8 cellular contexts compared by ENCODE assay signal in genomic region chr2:27489498-27490397, GRCh38. TPM values are rescaled to one million over a fixed set of nuclear protein-coding genes. Genes with fewer than 3 reads are reported as not detected.
DNase-seq lines count a peak whose midpoint lies in the region; ATAC-seq and TF ChIP-seq lines count a peak whose summit lies in the region.

TSS of gene IFT172 (minus strand) at chr2:27489743. CDS start at chr2:27489653, 90 bp downstream.

- H3K27me3 ChIP-seq in SK-N-SH (ENCODE audit: insufficient read depth) = no peaks in the 10 kb centered on the region

- H3K9me3 ChIP-seq in SK-N-SH = no peaks in the 10 kb centered on the region

- peak; percentile 97 for DNase-seq in NCI-H1092 (lab: John Stamatoyannopoulos, UW)
- peak; percentile 99 for DNase-seq in SK-N-SH
- DNase-seq in globus pallidus (ENCODE audit: low spot score) = peak; percentile 98
- peak; percentile 96 for DNase-seq in non-pigmented ciliary epithelial cell (ENCODE audit: low read depth)
- peak; percentile 42 to 100 (median 97) for DNase-seq in substantia nigra (lab: John Stamatoyannopoulos, UW)

- 9% methylated on average over 43 of the region's 43 CpGs for WGBS in SK-N-SH (ENCODE audit: low lambda C conversion rate)

- no peak for TF ChIP-seq CTCF in SK-N-SH (IDR thresholded peaks at IDR 0.05)

- H3K9me3 Mint-ChIP-seq in activated naive CD4-positive, alpha-beta T cell treated with anti-CD3 and anti-CD28 coated beads, Interleukin-2, amount 50 U/mL, for 24 hours = no peaks in the 10 kb centered on the region

- peak within 1 kb of the TSS; percentile 46 to 81; a peak in 3 of 4 replicates for H3K27ac ChIP-seq in SK-N-SH (ENCODE audit: low read depth in 2 of 2, low read length in 1 of 2)
- H3K27ac ChIP-seq in substantia nigra (ENCODE audit: low read depth, low read length, poor library complexity, severe bottlenecking) = peak within 1 kb of the TSS; percentile 81

- H3K4me3 ChIP-seq in GM08714 (ENCODE audit: low read length) (peak within 1 kb of the TSS; percentile 81), SK-N-SH (ENCODE audit: low read depth in 2 of 2, low read length in 1 of 2) (peak within 1 kb of the TSS; percentile 72 to 86)

- peak; percentile 90 for ATAC-seq in HG02588 (IDR thresholded peaks at IDR 0.05; ENCODE audit: unreplicated experiment)

- no peak for TF ChIP-seq EP300 in SK-N-SH (IDR thresholded peaks at IDR 0.05; ENCODE audit: borderline replicate concordance in 1 of 2, low read depth in 1 of 2, low read length in 1 of 2)

- POLR2A ChIA-PET in SK-N-SH (lab: Yijun Ruan, JAX) = interaction anchor here (1.8 kb wide), 1 partner anchor 61 kb away, joined by 7 read pairs; the partner anchor contains the start of gene NRBP1

- H3K9me2 ChIP-seq in SK-N-SH = no peaks in the 10 kb centered on the region

- H3K4me1 Mint-ChIP-seq in activated naive CD4-positive, alpha-beta T cell treated with anti-CD3 and anti-CD28 coated beads, Interleukin-2, amount 50 U/mL, for 24 hours = peaks cover 18% of the 10 kb centered on the region

- H3K27me3 Mint-ChIP-seq in activated naive CD4-positive, alpha-beta T cell treated with anti-CD3 and anti-CD28 coated beads, Interleukin-2, amount 50 U/mL, for 24 hours = peaks cover 6% of the 10 kb centered on the region

- H4K20me1 ChIP-seq in SK-N-SH (ENCODE audit: insufficient read depth) = no peaks in the 10 kb centered on the region

- peak within 1 kb of the TSS; percentile 69 for H3K27ac Mint-ChIP-seq in activated naive CD4-positive, alpha-beta T cell treated with anti-CD3 and anti-CD28 coated beads, Interleukin-2, amount 50 U/mL, for 24 hours

- CTCF ChIA-PET in SK-N-SH (lab: Yijun Ruan, JAX) = interaction anchor here (1.0 to 2.1 kb wide), 5 partner anchors 18 to 193 kb away, joined by 3 to 6 read pairs (median 4); partner anchors contain the start of gene PPM1G

- H3K36me3 Mint-ChIP-seq in activated naive CD4-positive, alpha-beta T cell treated with anti-CD3 and anti-CD28 coated beads, Interleukin-2, amount 50 U/mL, for 24 hours = peaks cover 2% of the 10 kb centered on the region

- H2AFZ ChIP-seq in SK-N-SH (ENCODE audit: low read depth) = peak within 1 kb of the TSS; percentile 86

- TF ChIP-seq RAD21 in SK-N-SH (IDR thresholded peaks at IDR 0.05; ENCODE audit: low read length) = no peak

- H3K4me3 Mint-ChIP-seq in activated naive CD4-positive, alpha-beta T cell treated with anti-CD3 and anti-CD28 coated beads, Interleukin-2, amount 50 U/mL, for 24 hours = peak within 1 kb of the TSS; percentile 70

- peak within 1 kb of the TSS; percentile 53 for H3K9ac ChIP-seq in SK-N-SH

- peaks cover 7 to 20% of the 10 kb centered on the region in 2 experiments; a peak in 3 of 4 replicates for H3K4me1 ChIP-seq in SK-N-SH (ENCODE audit: control insufficient read depth in 1 of 2, insufficient read depth in 2 of 2, low read depth in 1 of 2, low read length in 1 of 2)

- H3F3A ChIP-seq in SK-N-SH (replicated peaks; ENCODE audit: insufficient read depth) = peaks cover 10% of the 10 kb centered on the region

- H3K36me3 ChIP-seq in SK-N-SH (replicated peaks in 1 of 2; ENCODE audit: control insufficient read depth in 1 of 2, insufficient read depth in 2 of 2, low read length in 1 of 2) = peaks cover 7 to 11% of the 10 kb centered on the region in 2 experiments

- peaks cover 12% of the 10 kb centered on the region; the same call in 1 of the 2 replicates for H3K79me2 ChIP-seq in SK-N-SH (ENCODE audit: insufficient read depth)

- peak within 1 kb of the TSS; percentile 89 for H3K4me2 ChIP-seq in SK-N-SH

TF ChIP-seq in SK-N-SH, 30 proteins besides CTCF, POLR2A, EP300 and RAD21:
- peak; percentile 77 for TF ChIP-seq CHD2 (IDR thresholded peaks at IDR 0.05; ENCODE audit: low read length, partially characterized antibody)
- peak; percentile 61; the same call in 1 of the 2 replicates for TF ChIP-seq RFX5 (IDR thresholded peaks at IDR 0.05; ENCODE audit: low read length)
- TF ChIP-seq SIN3A (IDR thresholded peaks at IDR 0.05; ENCODE audit: borderline replicate concordance, low read depth, low read length) = peak; percentile 97
- no peak for TF ChIP-seq MEF2A (IDR thresholded peaks at IDR 0.05; ENCODE audit: borderline replicate concordance, low read depth)
- TF ChIP-seq TAF1 (IDR thresholded peaks at IDR 0.05; ENCODE audit: borderline replicate concordance, low read depth, low read length) = peak; percentile 68
- peak; percentile 55 for TF ChIP-seq RCOR1 (IDR thresholded peaks at IDR 0.05; ENCODE audit: low read length)
- peak; percentile 99 for TF ChIP-seq NRF1 (IDR thresholded peaks at IDR 0.05; ENCODE audit: low read depth, low read length)
- TF ChIP-seq FOXM1 (IDR thresholded peaks at IDR 0.05; ENCODE audit: low read depth) = no peak
- TF ChIP-seq MXI1 (IDR thresholded peaks at IDR 0.05; ENCODE audit: low read depth, low read length) = peak; percentile 99
- no peak for TF ChIP-seq ZBTB33 (IDR thresholded peaks at IDR 0.05; ENCODE audit: borderline replicate concordance, low read depth)
- peak; percentile 93 for TF ChIP-seq MAX (IDR thresholded peaks at IDR 0.05; ENCODE audit: low read depth)
- TF ChIP-seq POLR2AphosphoS5 (IDR thresholded peaks at IDR 0.05; ENCODE audit: low read depth, low read length) = peak; percentile 92

RNA-seq across cellular contexts. Expression of gene IFT172, which starts in this region (rescaled TPM):
- polyA plus RNA-seq in SK-N-SH (2012; rRNA removed) = 28.2 and 31.3 TPM in 2 replicates
- 9.6 and 15.7 TPM in 2 replicates for polyA plus RNA-seq in SK-N-SH (2012; cell fraction: cytosol; rRNA removed)
- 112 and 120 TPM in 2 replicates for polyA plus RNA-seq in SK-N-SH (2012; cell fraction: nucleus; rRNA removed)

Comparison
In these comparisons a context has a peak if more than half of its experiments do, and no peak if none do; other contexts are left out.
1. Peak in every context shown above with its lines: DNase-seq, ATAC-seq, H3K4me3 ChIP-seq and H3K27ac ChIP-seq.